Comparison of ENCODE assay signal across 1 cellular context in the genomic region with DNA sequence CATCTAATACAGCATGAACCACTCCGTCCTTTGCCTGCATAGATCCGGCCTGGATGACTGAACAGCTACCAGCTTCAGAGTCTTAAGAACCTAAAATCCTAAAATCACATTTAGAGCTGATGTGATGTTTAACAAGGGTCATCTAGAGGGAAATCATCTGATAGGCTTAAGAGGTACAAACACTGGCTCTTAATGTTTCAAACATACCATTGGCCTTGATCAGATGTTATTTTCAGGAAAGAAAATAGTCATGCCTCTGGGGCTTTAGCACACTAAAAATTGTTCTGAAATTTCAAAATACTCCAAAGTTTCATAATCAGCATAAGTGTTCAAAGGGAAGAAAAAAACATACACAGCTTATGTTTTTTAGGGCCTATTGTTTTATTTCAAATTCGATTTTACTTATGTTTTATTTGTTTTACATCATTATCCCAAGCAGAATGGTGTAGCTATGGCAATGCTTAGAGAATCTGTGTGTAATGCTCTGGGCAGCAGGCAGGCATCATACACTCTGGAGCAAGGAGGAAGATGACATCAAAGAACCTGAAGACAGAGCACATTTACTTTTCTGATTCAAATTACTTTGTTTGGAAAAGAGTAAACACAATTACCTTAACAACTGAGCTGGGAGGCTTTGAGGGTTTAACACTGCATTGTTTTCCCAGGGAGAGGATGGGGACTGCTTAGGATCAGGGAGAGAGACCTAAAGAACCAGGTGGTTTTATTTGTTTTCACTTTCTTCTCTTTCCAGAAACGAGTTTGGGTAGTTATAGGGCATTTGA.
TF ChIP-seq lines count a peak whose summit lies in the region.

No MANE protein-coding gene starts in this region.

TF ChIP-seq in SK-N-SH treated with all-trans-retinoic acid at 6 μM for 48 hours, 23 proteins besides CTCF, POLR2A, EP300 and RAD21 (continued from another document):
- TF ChIP-seq, protein P1, sequence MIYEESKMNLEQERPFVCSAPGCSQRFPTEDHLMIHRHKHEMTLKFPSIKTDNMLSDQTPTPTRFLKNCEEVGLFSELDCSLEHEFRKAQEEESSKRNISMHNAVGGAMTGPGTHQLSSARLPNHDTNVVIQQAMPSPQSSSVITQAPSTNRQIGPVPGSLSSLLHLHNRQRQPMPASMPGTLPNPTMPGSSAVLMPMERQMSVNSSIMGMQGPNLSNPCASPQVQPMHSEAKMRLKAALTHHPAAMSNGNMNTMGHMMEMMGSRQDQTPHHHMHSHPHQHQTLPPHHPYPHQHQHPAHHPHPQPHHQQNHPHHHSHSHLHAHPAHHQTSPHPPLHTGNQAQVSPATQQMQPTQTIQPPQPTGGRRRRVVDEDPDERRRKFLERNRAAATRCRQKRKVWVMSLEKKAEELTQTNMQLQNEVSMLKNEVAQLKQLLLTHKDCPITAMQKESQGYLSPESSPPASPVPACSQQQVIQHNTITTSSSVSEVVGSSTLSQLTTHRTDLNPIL (CRISPR knock-in tag; IDR thresholded peaks at IDR 0.05; ENCODE audit: low read depth): no peak
- TF ChIP-seq, protein P2, sequence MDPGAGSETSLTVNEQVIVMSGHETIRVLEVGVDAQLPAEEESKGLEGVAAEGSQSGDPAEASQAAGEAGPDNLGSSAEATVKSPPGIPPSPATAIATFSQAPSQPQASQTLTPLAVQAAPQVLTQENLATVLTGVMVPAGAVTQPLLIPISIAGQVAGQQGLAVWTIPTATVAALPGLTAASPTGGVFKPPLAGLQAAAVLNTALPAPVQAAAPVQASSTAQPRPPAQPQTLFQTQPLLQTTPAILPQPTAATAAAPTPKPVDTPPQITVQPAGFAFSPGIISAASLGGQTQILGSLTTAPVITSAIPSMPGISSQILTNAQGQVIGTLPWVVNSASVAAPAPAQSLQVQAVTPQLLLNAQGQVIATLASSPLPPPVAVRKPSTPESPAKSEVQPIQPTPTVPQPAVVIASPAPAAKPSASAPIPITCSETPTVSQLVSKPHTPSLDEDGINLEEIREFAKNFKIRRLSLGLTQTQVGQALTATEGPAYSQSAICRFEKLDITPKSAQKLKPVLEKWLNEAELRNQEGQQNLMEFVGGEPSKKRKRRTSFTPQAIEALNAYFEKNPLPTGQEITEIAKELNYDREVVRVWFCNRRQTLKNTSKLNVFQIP (CRISPR knock-in tag; IDR thresholded peaks at IDR 0.05; ENCODE audit: borderline replicate concordance, low read depth): no peak
- no peak for TF ChIP-seq BACH2 (CRISPR knock-in tag; IDR thresholded peaks at IDR 0.05; ENCODE audit: borderline replicate concordance)
- TF ChIP-seq, protein P3, sequence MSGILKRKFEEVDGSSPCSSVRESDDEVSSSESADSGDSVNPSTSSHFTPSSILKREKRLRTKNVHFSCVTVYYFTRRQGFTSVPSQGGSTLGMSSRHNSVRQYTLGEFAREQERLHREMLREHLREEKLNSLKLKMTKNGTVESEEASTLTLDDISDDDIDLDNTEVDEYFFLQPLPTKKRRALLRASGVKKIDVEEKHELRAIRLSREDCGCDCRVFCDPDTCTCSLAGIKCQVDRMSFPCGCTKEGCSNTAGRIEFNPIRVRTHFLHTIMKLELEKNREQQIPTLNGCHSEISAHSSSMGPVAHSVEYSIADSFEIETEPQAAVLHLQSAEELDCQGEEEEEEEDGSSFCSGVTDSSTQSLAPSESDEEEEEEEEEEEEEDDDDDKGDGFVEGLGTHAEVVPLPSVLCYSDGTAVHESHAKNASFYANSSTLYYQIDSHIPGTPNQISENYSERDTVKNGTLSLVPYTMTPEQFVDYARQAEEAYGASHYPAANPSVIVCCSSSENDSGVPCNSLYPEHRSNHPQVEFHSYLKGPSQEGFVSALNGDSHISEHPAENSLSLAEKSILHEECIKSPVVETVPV (CRISPR knock-in tag; IDR thresholded peaks at IDR 0.05): no peak
